Comparison of ENCODE assay signal across 1 cellular context in genomic region chr4:68951806-68952585, GRCh38.
A peak's percentile ranks its signal among the peaks of the same experiment; 100 is the strongest.
TF ChIP-seq lines count a peak whose summit lies in the region.

No MANE protein-coding gene starts in this region.

TF ChIP-seq in HepG2, 621 proteins besides CTCF, POLR2A, EP300 and RAD21 (continued from another document):
- TF ChIP-seq CHD4 (IDR thresholded peaks at IDR 0.05; ENCODE audit: borderline replicate concordance, low read length): peak; percentile 82; the same call in 1 of the 2 replicates
- peak; percentile 73 for TF ChIP-seq ASH2L (IDR thresholded peaks at IDR 0.05; ENCODE audit: insufficient read length, low read depth, low read length)
- TF ChIP-seq ISL2 (CRISPR knock-in tag; IDR thresholded peaks at IDR 0.05): peak; percentile 4
- 0 out of 2 replicates have a peak, but pooled peaks have one; percentile 1 for TF ChIP-seq ZNF362 (CRISPR knock-in tag; IDR thresholded peaks at IDR 0.05; ENCODE audit: borderline replicate concordance)
- TF ChIP-seq PHF21A (CRISPR knock-in tag; IDR thresholded peaks at IDR 0.05): peak; percentile 37; the same call in 1 of the 2 replicates
